ENCODE assay signal across 17 cellular contexts in genomic region chr1:96292141-96292540, GRCh38.
A peak's percentile ranks its signal among the peaks of the same experiment; 100 is the strongest.
DNase-seq lines count a peak whose midpoint lies in the region; ATAC-seq, FAIRE-seq and TF ChIP-seq lines count a peak whose summit lies in the region.
"Had no signal": no experiment of that assay in that cellular context is flagged by ENCODE, and none has a peak within 500 bp of the region (broad histone marks: within the 10 kb centered on the region; RNA-seq: fewer than 3 reads in every experiment).

No MANE protein-coding gene starts in this region.

- 100% methylated on average over 1 of the region's 2 CpGs for WGBS in mesenchymal stem cell

- H4K8ac ChIP-seq in mesenchymal stem cell (ENCODE audit: low read length): no peak overlapping the region

- H3K36me3 ChIP-seq in mesenchymal stem cell (ENCODE audit: control insufficient read depth in 1 of 2, insufficient read depth in 2 of 2, low read depth in 1 of 2, low read length in 2 of 2): no peaks in the 10 kb centered on the region
- H3K36me3 ChIP-seq: BLaER1 had no signal

- peaks cover 2% of the 10 kb centered on the region for H3K4me1 ChIP-seq in mesenchymal stem cell (ENCODE audit: control insufficient read depth, insufficient read depth, low read depth, low read length)
- H3K4me1 ChIP-seq: BLaER1 had no signal

- H3K4me2 ChIP-seq in mesenchymal stem cell (ENCODE audit: low read length, poor library complexity, severe bottlenecking): no peak overlapping the region
- H3K4me2 ChIP-seq: BLaER1 had no signal

- no peaks in the 10 kb centered on the region for H3K27me3 ChIP-seq in mesenchymal stem cell (ENCODE audit: control insufficient read depth in 1 of 2, insufficient read depth in 1 of 2, low read length in 2 of 2)
- H3K27me3 ChIP-seq: BLaER1 had no signal

- no peak for ATAC-seq in GM19395 (IDR thresholded peaks at IDR 0.05; ENCODE audit: unreplicated experiment)

- H4K91ac ChIP-seq in mesenchymal stem cell (ENCODE audit: low read length): no peak overlapping the region

- H2BK15ac ChIP-seq in mesenchymal stem cell (ENCODE audit: low read depth, poor library complexity, severe bottlenecking): no peak overlapping the region

- TF ChIP-seq CTCF in D721Med (IDR thresholded peaks at IDR 0.05; ENCODE audit: insufficient read depth, missing control alignments): no peak

- peak; percentile 38 for FAIRE-seq in D721Med (lab: Jason Lieb, UNC)
- FAIRE-seq: A204.1, H1, HTR-8/SVneo had no signal

- no peak overlapping the region for H2BK12ac ChIP-seq in mesenchymal stem cell (ENCODE audit: low read length in 2 of 2)

- DNase-seq in D721Med (ENCODE audit: insufficient read length, low spot score) (no peak), LHCN-M2 (ENCODE audit: low read depth) (peak; percentile 4), fibroblast of gingiva (ENCODE audit: low read depth) (peak; percentile 4), mesenchymal stem cell (peak; percentile 10), SK-N-DZ (ENCODE audit: low spot score) (no peak), NCI-H1930 (lab: John Stamatoyannopoulos, UW) (no peak)
- DNase-seq: ACHN; CD4-positive, alpha-beta memory T cell; DMS79 treated with DMSO at 0.1 percent for 48 hours; GF-D8; H9; KBM-7 had no signal

- H2AK5ac ChIP-seq in mesenchymal stem cell (ENCODE audit: low read length, severe bottlenecking): no peak overlapping the region

- peak overlapping the region in 1 of 2 experiments; percentile 2 for H3K18ac ChIP-seq in mesenchymal stem cell (ENCODE audit: low read depth in 1 of 2, low read length in 2 of 2)

- peaks cover 15% of the 10 kb centered on the region for H3K9me3 ChIP-seq in mesenchymal stem cell (ENCODE audit: control insufficient read depth, low read length)

- H3K4ac ChIP-seq in mesenchymal stem cell (ENCODE audit: low read depth in 1 of 2, low read length in 2 of 2): no peak overlapping the region

- no peak overlapping the region for H2BK5ac ChIP-seq in mesenchymal stem cell (ENCODE audit: low read depth, low read length, poor library complexity, severe bottlenecking)

- H2AFZ ChIP-seq in mesenchymal stem cell (ENCODE audit: low read depth, low read length): no peak overlapping the region

- no peak overlapping the region for H3K14ac ChIP-seq in mesenchymal stem cell (ENCODE audit: low read length in 2 of 2)

- H3K9ac ChIP-seq in mesenchymal stem cell (ENCODE audit: low read length): no peak overlapping the region
- H3K9ac ChIP-seq: BLaER1 had no signal

- H2BK120ac ChIP-seq in mesenchymal stem cell (ENCODE audit: low read depth, low read length): no peak overlapping the region

- H3K27ac ChIP-seq in mesenchymal stem cell (ENCODE audit: low read length, poor library complexity, severe bottlenecking): no peak overlapping the region
- H3K27ac ChIP-seq: BLaER1 had no signal

- H3K79me1 ChIP-seq in mesenchymal stem cell (replicated peaks; ENCODE audit: low read length, poor library complexity, severe bottlenecking): no peaks in the 10 kb centered on the region

- H3K23ac ChIP-seq in mesenchymal stem cell (ENCODE audit: low read length in 2 of 2): no peak overlapping the region

- H3K4me3 ChIP-seq in mesenchymal stem cell (ENCODE audit: insufficient read depth in 1 of 2, low read depth in 1 of 2, low read length in 2 of 2): no peak overlapping the region
- H3K4me3 ChIP-seq: BLaER1 had no signal

Comparison
In these comparisons a context has a peak if more than half of its experiments do, and no peak if none do; other contexts are left out.
1. DNase-seq: peak in LHCN-M2 (single experiment), fibroblast of gingiva (single experiment) and mesenchymal stem cell (single experiment); none in D721Med (single experiment), SK-N-DZ (single experiment) and NCI-H1930 (0 of 2).